Comparison of ENCODE assay signal across 31 cellular contexts in the genomic region with DNA sequence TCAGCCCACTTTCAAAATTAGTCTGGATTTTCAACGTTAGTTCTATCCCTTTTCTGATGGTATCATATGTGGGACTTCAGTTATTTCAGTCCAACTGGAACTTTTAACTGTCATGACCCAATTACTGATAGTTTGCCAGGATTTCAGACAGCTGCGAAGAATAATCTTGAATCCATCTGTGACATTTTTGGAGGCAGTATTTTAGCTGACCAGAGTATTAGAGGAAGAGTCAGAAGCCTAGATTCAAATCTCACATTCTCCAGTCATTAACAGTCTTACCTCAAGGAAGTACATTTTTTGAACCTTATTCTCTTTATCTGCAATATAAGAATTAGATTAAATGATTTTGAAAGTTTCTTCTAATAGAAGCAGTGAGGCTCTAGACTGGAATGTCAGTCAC.
"Had no signal": no experiment of that assay in that cellular context is flagged by ENCODE, and none has a peak within 500 bp of the region (broad histone marks: within the 10 kb centered on the region; RNA-seq: fewer than 3 reads in every experiment).

No MANE protein-coding gene starts in this region.

- H3K9me3 Mint-ChIP-seq: activated CD4-positive, alpha-beta memory T cell treated with anti-CD3 and anti-CD28 coated beads, Interleukin-2, amount 10 ng/mL, durations not matched to agents 7 days and 5 days; activated CD4-positive, alpha-beta T cell treated with anti-CD3 and anti-CD28 coated beads, Interleukin-2, amount 10 ng/mL, durations not matched to agents 24 days and 14 days; activated naive CD4-positive, alpha-beta T cell treated with anti-CD3 and anti-CD28 coated beads, Interleukin-2, amount 10 ng/mL, durations not matched to agents 7 days and 5 days; activated naive CD8-positive, alpha-beta T cell treated with anti-CD3 and anti-CD28 coated beads, Interleukin-2, amount 10 ng/mL, durations not matched to agents 7 days and 5 days; activated T-cell treated with anti-CD3 and anti-CD28 coated beads, Interleukin-2, amount 50 U/mL, for 24 hours; natural killer cell treated with Interleukin-12 subunit alpha and Interleukin-12 subunit beta and Interleukin-15 and Interleukin-18, amount 100 ng/mL, for 72 hours; stimulated activated memory B cell treated with anti-CD40 and anti-IgM and Interleukin-4, amounts not matched to agents 10 μg/mL and 1 μg/mL and 100 μg/mL, for 72 hours; stimulated activated naive CD8-positive, alpha-beta T cell treated with anti-CD3 and anti-CD28 coated beads, Interleukin-15, amount 100 ng/mL, for 72 hours had no signal

- DNase-seq: activated CD4-positive, alpha-beta memory T cell treated with anti-CD3 and anti-CD28 coated beads, Interleukin-2, amount 10 ng/mL, durations not matched to agents 7 days and 5 days; activated CD4-positive, alpha-beta T cell treated with anti-CD3 and anti-CD28 coated beads, Interleukin-2, amount 10 ng/mL, durations not matched to agents 24 days and 14 days; activated CD4-positive, CD25-positive, alpha-beta regulatory T cell treated with anti-CD3 and anti-CD28 coated beads, Interleukin-2, amount 50 U/mL, for 72 hours; activated CD8-positive, alpha-beta memory T cell treated with anti-CD3 and anti-CD28 coated beads, Interleukin-2, amount 50 U/mL, for 48 hours; activated gamma-delta T cell; activated naive CD4-positive, alpha-beta T cell treated with anti-CD3 and anti-CD28 coated beads, Interleukin-2, amount 10 ng/mL, durations not matched to agents 7 days and 5 days; activated naive CD8-positive, alpha-beta T cell treated with anti-CD3 and anti-CD28 coated beads, Interleukin-2, amount 10 ng/mL, durations not matched to agents 7 days and 5 days; activated T-cell treated with anti-CD3 and anti-CD28 coated beads, Interleukin-2, amount 50 U/mL, for 24 hours; effector memory CD4-positive, alpha-beta T cell; gastrocnemius medialis; glutamatergic neuron; kidney; left colon; lower lobe of right lung; mesenchymal stem cell; ovary; sigmoid colon; stimulated activated CD4-positive, alpha-beta T cell treated with anti-CD3 and anti-CD28 coated beads, Interleukin-1b, Interleukin-23, amount 100 ng/mL, for 48 hours; stimulated activated CD4-positive, alpha-beta T cell treated with anti-CD3 and anti-CD28 coated beads, Interleukin-4, amount 100 ng/mL, for 4 hours; stimulated activated CD8-positive, alpha-beta memory T cell treated with anti-CD3 and anti-CD28 coated beads, Interleukin-4, amount 100 ng/mL, for 48 hours; stimulated activated naive CD8-positive, alpha-beta T cell treated with anti-CD3 and anti-CD28 coated beads, Interleukin-15, amount 100 ng/mL, for 72 hours; substantia nigra; T-helper 17 cell; T1000; thyroid gland had no signal

- H3K4me1 ChIP-seq: lower lobe of right lung, prostate gland, sigmoid colon, thyroid gland had no signal

- H3K27me3 Mint-ChIP-seq: activated CD4-positive, alpha-beta memory T cell treated with anti-CD3 and anti-CD28 coated beads, Interleukin-2, amount 10 ng/mL, durations not matched to agents 7 days and 5 days; activated CD4-positive, alpha-beta T cell treated with anti-CD3 and anti-CD28 coated beads, Interleukin-2, amount 10 ng/mL, durations not matched to agents 24 days and 14 days; activated naive CD4-positive, alpha-beta T cell treated with anti-CD3 and anti-CD28 coated beads, Interleukin-2, amount 10 ng/mL, durations not matched to agents 7 days and 5 days; activated naive CD8-positive, alpha-beta T cell treated with anti-CD3 and anti-CD28 coated beads, Interleukin-2, amount 10 ng/mL, durations not matched to agents 7 days and 5 days; activated T-cell treated with anti-CD3 and anti-CD28 coated beads, Interleukin-2, amount 50 U/mL, for 24 hours; natural killer cell treated with Interleukin-12 subunit alpha and Interleukin-12 subunit beta and Interleukin-15 and Interleukin-18, amount 100 ng/mL, for 72 hours; stimulated activated memory B cell treated with anti-CD40 and anti-IgM and Interleukin-4, amounts not matched to agents 10 μg/mL and 1 μg/mL and 100 μg/mL, for 72 hours; stimulated activated naive CD8-positive, alpha-beta T cell treated with anti-CD3 and anti-CD28 coated beads, Interleukin-15, amount 100 ng/mL, for 72 hours; T-helper 17 cell had no signal

- H3K4me3 Mint-ChIP-seq: activated CD4-positive, alpha-beta memory T cell treated with anti-CD3 and anti-CD28 coated beads, Interleukin-2, amount 10 ng/mL, durations not matched to agents 7 days and 5 days; activated CD4-positive, alpha-beta T cell treated with anti-CD3 and anti-CD28 coated beads, Interleukin-2, amount 10 ng/mL, durations not matched to agents 24 days and 14 days; activated naive CD4-positive, alpha-beta T cell treated with anti-CD3 and anti-CD28 coated beads, Interleukin-2, amount 10 ng/mL, durations not matched to agents 7 days and 5 days; activated naive CD8-positive, alpha-beta T cell treated with anti-CD3 and anti-CD28 coated beads, Interleukin-2, amount 10 ng/mL, durations not matched to agents 7 days and 5 days; activated T-cell treated with anti-CD3 and anti-CD28 coated beads, Interleukin-2, amount 50 U/mL, for 24 hours; natural killer cell treated with Interleukin-12 subunit alpha and Interleukin-12 subunit beta and Interleukin-15 and Interleukin-18, amount 100 ng/mL, for 72 hours; stimulated activated memory B cell treated with anti-CD40 and anti-IgM and Interleukin-4, amounts not matched to agents 10 μg/mL and 1 μg/mL and 100 μg/mL, for 72 hours; stimulated activated naive CD8-positive, alpha-beta T cell treated with anti-CD3 and anti-CD28 coated beads, Interleukin-15, amount 100 ng/mL, for 72 hours; T-helper 17 cell had no signal

- H3K79me2 ChIP-seq: hepatocyte had no signal

- ATAC-seq: gastrocnemius medialis; left colon; lower lobe of right lung; natural killer cell treated with Interleukin-12 subunit alpha and Interleukin-12 subunit beta and Interleukin-15 and Interleukin-18, amount 100 ng/mL, for 72 hours; stimulated activated memory B cell treated with anti-CD40 and anti-IgM and Interleukin-4, amounts not matched to agents 10 μg/mL and 1 μg/mL and 100 μg/mL, for 72 hours; stimulated activated naive CD8-positive, alpha-beta T cell treated with anti-CD3 and anti-CD28 coated beads, Interleukin-15, amount 100 ng/mL, for 72 hours; T-helper 17 cell had no signal

- H3K36me3 ChIP-seq: ovary, thyroid gland had no signal

- H2AFZ ChIP-seq: hepatocyte had no signal

- H3K27me3 ChIP-seq: gastrocnemius medialis, hepatocyte, neutrophil, ovary, sigmoid colon, thyroid gland had no signal

- H3K4me1 Mint-ChIP-seq: activated CD4-positive, alpha-beta memory T cell treated with anti-CD3 and anti-CD28 coated beads, Interleukin-2, amount 10 ng/mL, durations not matched to agents 7 days and 5 days; activated CD4-positive, alpha-beta T cell treated with anti-CD3 and anti-CD28 coated beads, Interleukin-2, amount 10 ng/mL, durations not matched to agents 24 days and 14 days; activated naive CD4-positive, alpha-beta T cell treated with anti-CD3 and anti-CD28 coated beads, Interleukin-2, amount 10 ng/mL, durations not matched to agents 7 days and 5 days; stimulated activated memory B cell treated with anti-CD40 and anti-IgM and Interleukin-4, amounts not matched to agents 10 μg/mL and 1 μg/mL and 100 μg/mL, for 72 hours; stimulated activated naive CD8-positive, alpha-beta T cell treated with anti-CD3 and anti-CD28 coated beads, Interleukin-15, amount 100 ng/mL, for 72 hours had no signal

- H3K27ac Mint-ChIP-seq: activated CD4-positive, alpha-beta memory T cell treated with anti-CD3 and anti-CD28 coated beads, Interleukin-2, amount 10 ng/mL, durations not matched to agents 7 days and 5 days; activated CD4-positive, alpha-beta T cell treated with anti-CD3 and anti-CD28 coated beads, Interleukin-2, amount 10 ng/mL, durations not matched to agents 24 days and 14 days; activated naive CD4-positive, alpha-beta T cell treated with anti-CD3 and anti-CD28 coated beads, Interleukin-2, amount 10 ng/mL, durations not matched to agents 7 days and 5 days; activated naive CD8-positive, alpha-beta T cell treated with anti-CD3 and anti-CD28 coated beads, Interleukin-2, amount 10 ng/mL, durations not matched to agents 7 days and 5 days; activated T-cell treated with anti-CD3 and anti-CD28 coated beads, Interleukin-2, amount 50 U/mL, for 24 hours; natural killer cell treated with Interleukin-12 subunit alpha and Interleukin-12 subunit beta and Interleukin-15 and Interleukin-18, amount 100 ng/mL, for 72 hours; stimulated activated memory B cell treated with anti-CD40 and anti-IgM and Interleukin-4, amounts not matched to agents 10 μg/mL and 1 μg/mL and 100 μg/mL, for 72 hours; stimulated activated naive CD8-positive, alpha-beta T cell treated with anti-CD3 and anti-CD28 coated beads, Interleukin-15, amount 100 ng/mL, for 72 hours; T-helper 17 cell had no signal

- H3K4me3 ChIP-seq: gastrocnemius medialis, hepatocyte, lower lobe of right lung, ovary, prostate gland, sigmoid colon, smooth muscle cell, thyroid gland had no signal

- H3K9me3 ChIP-seq: gastrocnemius medialis, lower lobe of right lung, neutrophil, ovary, prostate gland, sigmoid colon, thyroid gland had no signal

- H3K4me2 ChIP-seq: hepatocyte, smooth muscle cell had no signal

- H3K27ac ChIP-seq: hepatocyte, lower lobe of right lung, neutrophil, ovary, prostate gland, sigmoid colon, thyroid gland had no signal
